Comparison of ENCODE assay signal across 22 cellular contexts in the genomic region with DNA sequence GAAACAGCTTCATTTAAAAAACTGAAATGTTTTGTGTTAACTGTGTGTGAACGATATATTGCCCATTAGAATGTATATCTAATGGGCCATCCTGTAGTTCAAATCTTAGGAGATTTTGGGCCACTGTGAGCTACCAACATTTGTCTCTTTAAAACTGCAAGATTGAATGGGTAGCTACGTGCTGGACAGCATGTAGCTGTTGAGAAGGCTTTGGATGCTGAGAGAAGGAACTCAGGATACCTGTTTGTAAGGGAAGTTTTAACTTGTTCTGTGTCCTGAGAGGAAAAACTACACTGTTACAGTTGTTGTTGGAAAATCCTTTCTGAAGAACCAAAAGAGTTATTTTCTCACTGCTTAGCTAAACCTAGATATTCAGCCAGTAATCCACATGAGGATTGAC. TPM values are rescaled to one million over a fixed set of nuclear protein-coding genes. Genes with fewer than 3 reads are reported as not detected.
A peak's percentile ranks its signal among the peaks of the same experiment; 100 is the strongest.
DNase-seq lines count a peak whose midpoint lies in the region; ATAC-seq and TF ChIP-seq lines count a peak whose summit lies in the region.
"Had no signal": no experiment of that assay in that cellular context is flagged by ENCODE, and none has a peak within 500 bp of the region (broad histone marks: within the 10 kb centered on the region; RNA-seq: fewer than 3 reads in every experiment).

No MANE protein-coding gene starts in this region.

- H3K9me3 ChIP-seq in cardiac muscle cell (ENCODE audit: low read depth) (no peaks in the 10 kb centered on the region), body of pancreas (no peaks in the 10 kb centered on the region)
- H3K9me3 ChIP-seq: Caco-2 had no signal

- TF ChIP-seq CTCF in cardiac muscle cell (IDR thresholded peaks at IDR 0.05; ENCODE audit: low read depth, low read length) = no peak
- no peak for TF ChIP-seq CTCF in brain (conservative IDR thresholded peaks at IDR 0.05)
- TF ChIP-seq CTCF in body of pancreas (IDR thresholded peaks at IDR 0.05) = no peak

- ATAC-seq in left ventricle myocardium superior (no peak), left lobe of liver (peak; percentile 14), body of pancreas (no peak), HG02571 (IDR thresholded peaks at IDR 0.05; ENCODE audit: unreplicated experiment) (no peak)
- ATAC-seq: GM12878 had no signal

- TF ChIP-seq POLR2A in body of pancreas (IDR thresholded peaks at IDR 0.05) = no peak

- H3K27me3 ChIP-seq in cardiac muscle cell = no peaks in the 10 kb centered on the region
- no peaks in the 10 kb centered on the region for H3K27me3 ChIP-seq in body of pancreas

- H3K4me3 ChIP-seq in cardiac muscle cell (no peak overlapping the region), body of pancreas (no peak overlapping the region)
- H3K4me3 ChIP-seq: GM12878, GM23248 had no signal

- peaks cover 2% of the 10 kb centered on the region for H3K27me3 Mint-ChIP-seq in brain
- H3K27me3 Mint-ChIP-seq: B cell; CD4-positive, CD25-positive, alpha-beta regulatory T cell had no signal

- H3K27ac ChIP-seq in cardiac muscle cell (peak overlapping the region; percentile 69), body of pancreas (no peak overlapping the region)
- H3K27ac ChIP-seq: GM23248 had no signal

- H3K4me3 Mint-ChIP-seq in brain = no peak overlapping the region
- H3K4me3 Mint-ChIP-seq: B cell; CD4-positive, CD25-positive, alpha-beta regulatory T cell had no signal

- H3K36me3 Mint-ChIP-seq in brain = peaks cover 10% of the 10 kb centered on the region

- H3K9me3 Mint-ChIP-seq in brain = peaks cover 0 to 3% (median 0%) of the 10 kb centered on the region in 5 experiments
- H3K9me3 Mint-ChIP-seq: CD4-positive, CD25-positive, alpha-beta regulatory T cell had no signal

- H3K27ac Mint-ChIP-seq in brain = peak overlapping the region in 3 of 5 experiments; percentile 15 to 55 (median 52)
- H3K27ac Mint-ChIP-seq: B cell had no signal

- intact Hi-C loops in left ventricle myocardium superior (cut with micrococcal nuclease) = no loop called here
- intact Hi-C loops in body of pancreas (cut with DNase I) = no loop called here

- H3K4me1 ChIP-seq in cardiac muscle cell (ENCODE audit: low read depth) (peaks cover 32% of the 10 kb centered on the region), body of pancreas (no peaks in the 10 kb centered on the region)
- H3K4me1 ChIP-seq: Caco-2 had no signal

- 81 to 91% methylated on average over 2 of the region's 2 CpGs for WGBS in body of pancreas, 2 donors

- H3K4me1 Mint-ChIP-seq in brain = peaks cover 4% of the 10 kb centered on the region

- no peak for DNase-seq in cardiac muscle cell (ENCODE audit: low read depth in 1 of 2, low spot score in 1 of 2)
- no peak for DNase-seq in left ventricle myocardium superior
- no peak for DNase-seq in left lobe of liver (ENCODE audit: low spot score)
- no peak for DNase-seq in body of pancreas
- DNase-seq in glomerular visceral epithelial cell (ENCODE audit: extremely low spot score) = no peak
- no peak for DNase-seq in activated naive CD4-positive, alpha-beta T cell treated with Interleukin-2 at 50 U/mL for 16 hours
- DNase-seq: 8988T; Caco-2; CD4-positive, CD25-positive, alpha-beta regulatory T cell; GM23248; HCEC 1CT; KBM-7; NCI-H1417; NCI-H187 treated with DMSO at 0.1 percent for 48 hours; NCI-H2227 treated with DMSO at 0.1 percent for 48 hours; NCI-H510A treated with DMSO at 0.1 percent for 48 hours; NCI-H774; SHP77 had no signal

- peaks cover 9% of the 10 kb centered on the region for H3K36me3 ChIP-seq in cardiac muscle cell
- no peaks in the 10 kb centered on the region for H3K36me3 ChIP-seq in body of pancreas (replicated peaks in 1 of 2; ENCODE audit: insufficient read depth in 1 of 2, low read depth in 2 of 2)

RNA-seq across cellular contexts. Expression of a gene that starts 45.9 kb away (rescaled TPM):
- total RNA-seq in cardiac muscle cell (426 and 434 TPM in 2 replicates), left ventricle myocardium superior (1,169 TPM), left lobe of liver (79.0 TPM), body of pancreas (10 to 100 TPM; 44.2 to 70.3 TPM)
- polyA plus RNA-seq in cardiac muscle cell (446 and 541 TPM in 2 replicates), brain (ENCODE audit: insufficient read depth, low read depth, low replicate concordance) (7.7 TPM)
